In the genomic region with DNA sequence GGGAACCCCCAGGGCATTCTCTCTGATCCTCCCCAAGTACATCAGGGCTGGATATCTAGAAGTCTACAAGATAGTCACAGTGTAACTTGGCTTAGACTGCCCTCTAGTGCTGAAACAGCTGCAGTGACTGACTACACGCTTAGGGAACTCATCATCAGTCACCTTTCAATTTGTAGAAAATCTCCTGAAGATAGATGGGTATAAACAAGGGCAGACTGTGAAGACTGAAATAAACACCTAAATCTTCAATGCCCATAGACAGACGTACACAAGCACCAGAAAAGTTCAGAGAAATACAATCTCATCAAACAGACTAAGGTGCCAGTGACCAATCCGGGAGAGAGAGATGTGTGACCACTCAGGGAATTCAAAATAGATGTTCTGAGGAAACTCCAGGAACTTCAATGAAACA, we compare ENCODE assay signal across 8 cellular contexts.
A peak's percentile ranks its signal among the peaks of the same experiment; 100 is the strongest.
DNase-seq lines count a peak whose midpoint lies in the region; ATAC-seq lines count a peak whose summit lies in the region.

No MANE protein-coding gene starts in this region.

- peak; percentile 69 for ATAC-seq in HG02884 (IDR thresholded peaks at IDR 0.05; ENCODE audit: unreplicated experiment)
- ATAC-seq in effector memory CD8-positive, alpha-beta T cell (replicated peaks) = peak; percentile 97
- peak; percentile 97 for ATAC-seq in stimulated activated naive CD8-positive, alpha-beta T cell treated with anti-CD3 and anti-CD28 coated beads, Interleukin-15, amount 100 ng/mL, for 72 hours

- peak overlapping the region; percentile 3 to 53 for H3K27ac Mint-ChIP-seq in effector memory CD8-positive, alpha-beta T cell
- peak overlapping the region in 1 of 2 donors; percentile 80 for H3K27ac Mint-ChIP-seq in stimulated activated naive CD8-positive, alpha-beta T cell treated with anti-CD3 and anti-CD28 coated beads, Interleukin-15, amount 100 ng/mL, for 72 hours

- H3K27me3 Mint-ChIP-seq in effector memory CD8-positive, alpha-beta T cell = no peaks in the 10 kb centered on the region
- no peaks in the 10 kb centered on the region for H3K27me3 Mint-ChIP-seq in stimulated activated naive CD8-positive, alpha-beta T cell treated with anti-CD3 and anti-CD28 coated beads, Interleukin-15, amount 100 ng/mL, for 72 hours

- H3K4me3 Mint-ChIP-seq in effector memory CD8-positive, alpha-beta T cell = no peak overlapping the region
- H3K4me3 Mint-ChIP-seq in stimulated activated naive CD8-positive, alpha-beta T cell treated with anti-CD3 and anti-CD28 coated beads, Interleukin-15, amount 100 ng/mL, for 72 hours = no peak overlapping the region

- H3K4me1 Mint-ChIP-seq in effector memory CD8-positive, alpha-beta T cell (ENCODE audit: low read depth in 2 of 2) = peaks cover 0 to 2% of the 10 kb centered on the region in 2 donors
- no peaks in the 10 kb centered on the region for H3K4me1 Mint-ChIP-seq in stimulated activated naive CD8-positive, alpha-beta T cell treated with anti-CD3 and anti-CD28 coated beads, Interleukin-15, amount 100 ng/mL, for 72 hours

- DNase-seq in activated gamma-delta T cell treated with Interleukin-2 at 50 U/mL for 16 hours (peak; percentile 39), activated gamma-delta T cell (lab: John Stamatoyannopoulos, UW) (no peak), NCI-H2196 treated with DMSO at 0.1 percent for 48 hours (lab: John Stamatoyannopoulos, UW; ENCODE audit: unreplicated experiment) (peak; percentile 32), midbrain (lab: John Stamatoyannopoulos, UW) (peak; percentile 69)
- DNase-seq in activated CD4-positive, alpha-beta T cell treated with anti-CD3 and anti-CD28 coated beads for 1 hour = peak; percentile 22
- peak; percentile 57 to 63 (median 57) for DNase-seq in effector memory CD8-positive, alpha-beta T cell
- DNase-seq in stimulated activated naive CD8-positive, alpha-beta T cell treated with anti-CD3 and anti-CD28 coated beads, Interleukin-15, amount 100 ng/mL, for 72 hours = peak; percentile 56 to 61

- H3K36me3 Mint-ChIP-seq in effector memory CD8-positive, alpha-beta T cell (ENCODE audit: insufficient read depth) = peaks cover 66% of the 10 kb centered on the region

- H3K9me3 Mint-ChIP-seq in effector memory CD8-positive, alpha-beta T cell = no peaks in the 10 kb centered on the region
- peaks cover 0 to 9% of the 10 kb centered on the region in 2 donors for H3K9me3 Mint-ChIP-seq in stimulated activated naive CD8-positive, alpha-beta T cell treated with anti-CD3 and anti-CD28 coated beads, Interleukin-15, amount 100 ng/mL, for 72 hours
